Comparison of ENCODE assay signal across 15 cellular contexts in genomic region chr1:41280189-41281032, GRCh38.
"Had no signal": no experiment of that assay in that cellular context is flagged by ENCODE, and none has a peak within 500 bp of the region (broad histone marks: within the 10 kb centered on the region; RNA-seq: fewer than 3 reads in every experiment).

No MANE protein-coding gene starts in this region.

- H3K9ac ChIP-seq: neural progenitor cell, parathyroid adenoma had no signal

- H3K9me3 ChIP-seq: colonic mucosa, gastrocnemius medialis, tibial artery, vagina had no signal

- H3K27me3 ChIP-seq: colonic mucosa, gastrocnemius medialis, neural progenitor cell, vagina had no signal

- H3K36me3 ChIP-seq: colonic mucosa, gastrocnemius medialis, neural progenitor cell, tibial artery, vagina had no signal

- H3K4me1 ChIP-seq: colonic mucosa, gastrocnemius medialis, parathyroid adenoma, vagina had no signal

- DNase-seq: activated CD4-positive, alpha-beta memory T cell treated with anti-CD3 and anti-CD28 coated beads, Interleukin-2, amount 10 ng/mL, durations not matched to agents 7 days and 5 days; activated CD4-positive, alpha-beta T cell treated with anti-CD3 and anti-CD28 coated beads for 36 hours; activated CD8-positive, alpha-beta memory T cell treated with anti-CD3 and anti-CD28 coated beads, Interleukin-2, amount 50 U/mL, for 4 hours; activated naive CD4-positive, alpha-beta T cell treated with Interleukin-2 at 50 U/mL for 16 hours; colonic mucosa; gastrocnemius medialis; kidney; left ventricle myocardium superior; retina; tibial artery had no signal

- H3K4me3 ChIP-seq: colonic mucosa, gastrocnemius medialis, neural progenitor cell, skin epidermis, tibial artery, vagina had no signal

- H3K27ac ChIP-seq: colonic mucosa, gastrocnemius medialis, neural progenitor cell, parathyroid adenoma, skin epidermis, tibial artery, vagina, VCaP had no signal

- ATAC-seq: activated CD4-positive, alpha-beta T cell treated with anti-CD3 and anti-CD28 coated beads for 36 hours; gastrocnemius medialis; left ventricle myocardium superior had no signal
